Comparison of ENCODE assay signal across 7 cellular contexts in the genomic region with DNA sequence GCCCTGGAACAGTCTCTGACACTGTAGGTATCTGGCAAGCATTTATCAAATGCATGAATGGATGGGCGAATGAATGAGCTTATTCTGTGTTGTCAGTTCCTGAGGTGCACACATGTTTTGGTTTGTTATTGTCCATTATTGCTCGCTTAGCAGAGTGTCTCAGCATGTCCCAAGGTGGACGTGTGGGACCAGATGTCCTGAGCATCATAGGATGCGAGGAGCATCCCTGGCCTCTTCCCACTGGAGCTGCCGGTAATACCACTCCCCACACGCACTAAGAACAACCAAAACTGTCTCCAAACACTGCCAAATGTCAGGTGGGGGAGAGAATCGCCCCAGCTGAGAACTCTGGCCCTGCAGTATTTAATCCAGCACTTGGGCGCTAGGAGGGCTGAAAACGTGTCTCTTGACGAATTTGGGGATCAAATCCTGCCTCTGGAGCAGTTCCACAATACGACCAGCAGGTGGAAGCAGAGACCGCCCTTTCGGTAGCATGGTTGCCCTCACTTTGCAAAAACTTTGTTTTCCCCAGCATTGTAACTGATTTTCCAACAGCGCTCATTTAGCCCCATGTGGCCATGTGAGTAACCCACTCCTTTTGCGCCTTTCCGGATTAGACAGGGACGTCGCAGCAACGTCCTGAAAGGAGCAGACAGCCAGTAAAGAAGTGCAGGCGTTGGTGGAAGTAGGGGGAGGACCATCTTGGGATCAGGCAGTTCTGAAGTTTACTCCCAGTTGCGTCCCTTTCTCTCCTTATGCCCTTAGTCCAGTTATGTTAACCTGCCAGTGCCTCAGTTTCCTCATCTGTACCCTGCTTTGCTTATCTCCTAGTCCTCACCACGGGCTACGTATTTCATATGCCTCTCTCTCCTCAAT. TPM values are rescaled to one million over a fixed set of nuclear protein-coding genes. Genes with fewer than 3 reads are reported as not detected.
DNase-seq lines count a peak whose midpoint lies in the region; ATAC-seq and TF ChIP-seq lines count a peak whose summit lies in the region.

No MANE protein-coding gene starts in this region.

- H3K27me3 ChIP-seq in right cardiac atrium (ENCODE audit: control insufficient read depth, insufficient read depth) (no peaks in the 10 kb centered on the region), gastrocnemius medialis (peaks cover 0 to 16% (median 7%) of the 10 kb centered on the region in 3 donors)

- peak; percentile 79 for DNase-seq in GM13976 (ENCODE audit: low spot score)
- DNase-seq in NCI-H128 (lab: John Stamatoyannopoulos, UW; ENCODE audit: unreplicated experiment) = peak; percentile 39
- peak; percentile 63 for DNase-seq in T follicular helper cell (ENCODE audit: low read depth)
- DNase-seq in amniotic epithelial cell (ENCODE audit: low read depth) = peak; percentile 86
- peak; percentile 64 to 80 (median 70) for DNase-seq in right cardiac atrium
- peak; percentile 29 to 43 for DNase-seq in gastrocnemius medialis

- ATAC-seq in HG02678 (IDR thresholded peaks at IDR 0.05; ENCODE audit: unreplicated experiment) = peak; percentile 92
- ATAC-seq in right cardiac atrium = peak; percentile 86 to 87
- ATAC-seq in gastrocnemius medialis = peak; percentile 81 to 93

- no peaks in the 10 kb centered on the region for H3K9me3 ChIP-seq in right cardiac atrium (ENCODE audit: control insufficient read depth, low read length)
- no peaks in the 10 kb centered on the region for H3K9me3 ChIP-seq in gastrocnemius medialis

- TF ChIP-seq CTCF in GM13976 (IDR thresholded peaks at IDR 0.05; ENCODE audit: borderline replicate concordance, control extremely low read depth, extremely low read depth, insufficient read depth, missing control alignments) (peak; percentile 89), gastrocnemius medialis (IDR thresholded peaks at IDR 0.05 in 4 of 5, conservative IDR thresholded peaks at IDR 0.05 in 1 of 5) (peak; percentile 88 to 95 (median 91))

- 15% methylated on average over 23 of the region's 23 CpGs for WGBS in right cardiac atrium

- intact Hi-C loops in right cardiac atrium (cut with DNase I) (loop anchor here (5.0 to 10.0 kb wide), 3 partner anchors 90 to 317 kb away; a partner anchor contains a TSS), gastrocnemius medialis (cut with DNase I; ENCODE audit: low total_unique reads) (loop anchor here (5.0 kb wide), 3 partner anchors 55 to 1945 kb away; a partner anchor contains a TSS)

- H3K4me3 ChIP-seq in right cardiac atrium (ENCODE audit: low read length) (no peak overlapping the region), gastrocnemius medialis (no peak overlapping the region)

- H3K27ac ChIP-seq in right cardiac atrium (ENCODE audit: low read length) (no peak overlapping the region), gastrocnemius medialis (no peak overlapping the region)

- in situ Hi-C loops in GM13976 (cut with MboI; ENCODE audit: low sequenced_read_pairs, unreplicated experiment) (loop anchor here (25.0 kb wide), 1 partner anchor 570 kb away; no protein-coding TSS in a partner anchor), gastrocnemius medialis (cut with MboI; ENCODE audit: low sequenced_read_pairs in 4 of 4) (loop anchor here in 3 of 4 donors (5.0 to 25.0 kb wide), 2 partner anchors 315 to 1945 kb away; a partner anchor contains a TSS)

- TF ChIP-seq POLR2A in gastrocnemius medialis (IDR thresholded peaks at IDR 0.05) = no peak

- no peaks in the 10 kb centered on the region for H3K36me3 ChIP-seq in gastrocnemius medialis

- H3K4me1 ChIP-seq in right cardiac atrium (ENCODE audit: control insufficient read depth, insufficient read depth, low read length) (no peaks in the 10 kb centered on the region), gastrocnemius medialis (no peaks in the 10 kb centered on the region)

RNA-seq across cellular contexts. Expression of a gene that starts 22.7 kb away (rescaled TPM):
- total RNA-seq in right cardiac atrium (not detected), gastrocnemius medialis (not detected)
- not detected for polyA plus RNA-seq in right cardiac atrium

RNA-seq across cellular contexts. Expression of a gene that starts 53.9 kb away (rescaled TPM):
- total RNA-seq in right cardiac atrium (10 to 100 TPM; 28.1 to 37.3 (median 33.3) TPM), gastrocnemius medialis (10 to 100 TPM; 28.8 to 71.5 (median 51.5) TPM)
- 26.9 TPM for polyA plus RNA-seq in right cardiac atrium

Comparison
In these comparisons a context has a peak if more than half of its experiments do, and no peak if none do; other contexts are left out.
1. DNase-seq: peak in every context shown above with its lines; median percentile 86 in amniotic epithelial cell; 79 in GM13976; 70 in right cardiac atrium; 63 in T follicular helper cell; 39 in NCI-H128; 36 in gastrocnemius medialis.